ENCODE assay signal across 9 cellular contexts in genomic region chr17:49987681-49988441, GRCh38. TPM values are rescaled to one million over a fixed set of nuclear protein-coding genes. Genes with fewer than 3 reads are reported as not detected.
DNase-seq lines count a peak whose midpoint lies in the region; FAIRE-seq and TF ChIP-seq lines count a peak whose summit lies in the region.
"Had no signal": no experiment of that assay in that cellular context is flagged by ENCODE, and none has a peak within 500 bp of the region (broad histone marks: within the 10 kb centered on the region; RNA-seq: fewer than 3 reads in every experiment).

No MANE protein-coding gene starts in this region.

- dilution Hi-C loops in keratinocyte (cut with MboI; ENCODE audit: extremely low pct_ligation_motif_present, low sequenced_read_pairs), result no loop called here

- no peak for TF ChIP-seq RAD21 in Ishikawa (IDR thresholded peaks at IDR 0.05; ENCODE audit: low read depth)

- TF ChIP-seq EP300 in Ishikawa (IDR thresholded peaks at IDR 0.05; ENCODE audit: borderline replicate concordance), result no peak

- peak; percentile 61 for DNase-seq in COR-L47 (lab: John Stamatoyannopoulos, UW)
- peak; percentile 58 for DNase-seq in RCC 7860 (ENCODE audit: low spot score)
- no peak for DNase-seq in keratinocyte (ENCODE audit: low read depth, low spot score)
- DNase-seq in stimulated activated CD4-positive, alpha-beta T cell treated with anti-CD3 and anti-CD28 coated beads, Interleukin-4, amount 100 ng/mL, for 1 hour, result no peak
- no peak for DNase-seq in medulla oblongata (ENCODE audit: extremely low spot score)
- no peak for DNase-seq in D721Med (ENCODE audit: insufficient read length, low spot score)
- no peak for DNase-seq in NCI-H774 (lab: John Stamatoyannopoulos, UW)
- DNase-seq: activated CD4-positive, alpha-beta T cell treated with anti-CD3 and anti-CD28 coated beads, Interleukin-2, amount 10 ng/mL, durations not matched to agents 24 days and 14 days had no signal

- TF ChIP-seq CTCF in keratinocyte (optimal IDR thresholded peaks at IDR 0.05 in 1 of 3, IDR thresholded peaks at IDR 0.05 in 1 of 3, conservative IDR thresholded peaks at IDR 0.05 in 1 of 3; ENCODE audit: extremely low read depth in 1 of 3, insufficient read depth in 2 of 3, low read length in 3 of 3), result no peak
- no peak for TF ChIP-seq CTCF in D721Med (IDR thresholded peaks at IDR 0.05; ENCODE audit: insufficient read depth, missing control alignments)

- H3K36me3 ChIP-seq in keratinocyte (ENCODE audit: control insufficient read depth in 2 of 2, extremely low read depth in 1 of 2, insufficient read depth in 2 of 2, low read length in 2 of 2), result peaks cover 0 to 2% of the 10 kb centered on the region in 2 experiments

- H4K20me1 ChIP-seq in keratinocyte (ENCODE audit: control insufficient read depth, extremely low read depth, insufficient read depth, low read length), result no peaks in the 10 kb centered on the region

- no peak overlapping the region for H2AFZ ChIP-seq in keratinocyte (ENCODE audit: control insufficient read depth, low read length)

- peaks cover 20% of the 10 kb centered on the region for H3K27me3 ChIP-seq in keratinocyte (ENCODE audit: control insufficient read depth, extremely low read depth, insufficient read depth, low read length)

- no peak overlapping the region for H3K9ac ChIP-seq in keratinocyte (ENCODE audit: control insufficient read depth, extremely low read depth, insufficient read depth, low read length)

- no peaks in the 10 kb centered on the region for H3K9me3 ChIP-seq in keratinocyte (ENCODE audit: control insufficient read depth, low read depth, low read length)

- H3K4me3 ChIP-seq in keratinocyte (ENCODE audit: control insufficient read depth in 2 of 3, extremely low read depth in 1 of 3, insufficient read depth in 2 of 3, low read depth in 1 of 3, low read length in 3 of 3), result no peak overlapping the region

- H3K27ac ChIP-seq in keratinocyte (ENCODE audit: control insufficient read depth, insufficient read depth, low read length), result no peak overlapping the region

- peak overlapping the region; percentile 45 for H3K4me2 ChIP-seq in keratinocyte (ENCODE audit: control insufficient read depth, extremely low read depth, insufficient read depth, low read depth, low read length)

- H3K9me1 ChIP-seq in keratinocyte (ENCODE audit: control insufficient read depth, extremely low read depth, insufficient read depth, low read length), result no peaks in the 10 kb centered on the region

- FAIRE-seq in RCC 7860 (lab: Jason Lieb, UNC), result no peak
- FAIRE-seq in keratinocyte (lab: Jason Lieb, UNC), result no peak
- FAIRE-seq in D721Med (lab: Jason Lieb, UNC), result no peak

- no peaks in the 10 kb centered on the region for H3K79me2 ChIP-seq in keratinocyte (ENCODE audit: control insufficient read depth, insufficient read depth, low read length)

- H3K4me1 ChIP-seq in keratinocyte (ENCODE audit: control insufficient read depth, extremely low read depth, insufficient read depth, low read length), result peaks cover 24% of the 10 kb centered on the region

TF ChIP-seq in Ishikawa, 13 proteins besides CTCF, POLR2A, EP300 and RAD21:
- TF ChIP-seq CEBPB (IDR thresholded peaks at IDR 0.05) (no peak), TAF1 (IDR thresholded peaks at IDR 0.05; ENCODE audit: low read depth) (no peak), TCF12 (IDR thresholded peaks at IDR 0.05; ENCODE audit: low read depth) (0 out of 2 replicates have a peak, but pooled peaks have one; percentile 24), REST (IDR thresholded peaks at IDR 0.05; ENCODE audit: low read depth) (no peak), MAX (IDR thresholded peaks at IDR 0.05) (peak; percentile 55), YY1 (IDR thresholded peaks at IDR 0.05; ENCODE audit: low read depth) (no peak), CREB1 (IDR thresholded peaks at IDR 0.05; ENCODE audit: low read depth) (no peak), ZBTB7A (IDR thresholded peaks at IDR 0.05; ENCODE audit: low read depth) (no peak), EGR1 (IDR thresholded peaks at IDR 0.05) (no peak), NFIC (IDR thresholded peaks at IDR 0.05) (peak; percentile 6; the same call in 1 of the 2 replicates), FOXM1 (IDR thresholded peaks at IDR 0.05; ENCODE audit: borderline replicate concordance, low read depth) (no peak), USF1 (IDR thresholded peaks at IDR 0.05) (no peak), TEAD4 (IDR thresholded peaks at IDR 0.05) (no peak)

RNA-seq across cellular contexts. Expression of gene DLX3, which starts 7.2 kb away (rescaled TPM):
- 0.62 to 0.81 TPM (median 0.72 TPM) in 3 replicates for polyA plus RNA-seq in keratinocyte
- polyA plus RNA-seq in keratinocyte (2011; ENCODE audit: low read depth), result 8.7 TPM
- 0.97 and 1.3 TPM in 2 replicates for polyA plus RNA-seq in keratinocyte (2011; cell fraction: cytosol; rRNA removed)
- 2.3 and 3.3 TPM in 2 replicates for polyA plus RNA-seq in keratinocyte (2011; cell fraction: nucleus; rRNA removed)
- polyA plus RNA-seq in keratinocyte (2012; ENCODE audit: low replicate concordance), result 1.6 and 17.5 TPM in 2 replicates
- polyA minus RNA-seq in keratinocyte, result 0.64 to 1.8 TPM (median 1.0 TPM) in 3 replicates
- 2.1 TPM for polyA minus RNA-seq in keratinocyte (2011; cell fraction: cytosol; rRNA and poly(A)+ RNA removed)
- polyA minus RNA-seq in keratinocyte (2011; cell fraction: nucleus; rRNA and poly(A)+ RNA removed), result 1.1 and 1.3 TPM in 2 replicates

RNA-seq across cellular contexts. Expression of gene DLX4, which starts 18.9 kb away (rescaled TPM):
- polyA plus RNA-seq in keratinocyte, result 0.10 to 0.22 TPM (median 0.18 TPM) in 3 replicates
- 0.42 TPM for polyA plus RNA-seq in keratinocyte (2011; ENCODE audit: low read depth)
- polyA plus RNA-seq in keratinocyte (2011; cell fraction: cytosol; rRNA removed), result 0.31 and 0.34 TPM in 2 replicates
- 0.32 and 0.77 TPM in 2 replicates for polyA plus RNA-seq in keratinocyte (2011; cell fraction: nucleus; rRNA removed)
- polyA plus RNA-seq in keratinocyte (2012; ENCODE audit: low replicate concordance), result 0.30 and 0.49 TPM in 2 replicates
- polyA minus RNA-seq in keratinocyte, result 0.10 to 1.4 TPM (median 0.23 TPM) in 3 replicates
- 1.7 TPM for polyA minus RNA-seq in keratinocyte (2011; cell fraction: cytosol; rRNA and poly(A)+ RNA removed)
- 0.62 TPM in 1 of 2 replicates, not detected in the other for polyA minus RNA-seq in keratinocyte (2011; cell fraction: nucleus; rRNA and poly(A)+ RNA removed)

Comparison
In these comparisons a context has a peak if more than half of its experiments do, and no peak if none do; other contexts are left out.
1. DNase-seq: peak in COR-L47 (single experiment) and RCC 7860 (single experiment); none in keratinocyte (single experiment), stimulated activated CD4-positive, alpha-beta T cell treated with anti-CD3 and anti-CD28 coated beads, Interleukin-4, amount 100 ng/mL, for 1 hour (single experiment), medulla oblongata (single experiment), D721Med (single experiment) and NCI-H774 (single experiment).